Comparison of ENCODE assay signal across 26 cellular contexts in genomic region chr6:53744321-53744720, GRCh38. TPM values are rescaled to one million over a fixed set of nuclear protein-coding genes. Genes with fewer than 3 reads are reported as not detected.
DNase-seq lines count a peak whose midpoint lies in the region; ATAC-seq, FAIRE-seq and TF ChIP-seq lines count a peak whose summit lies in the region.
"Had no signal": no experiment of that assay in that cellular context is flagged by ENCODE, and none has a peak within 500 bp of the region (broad histone marks: within the 10 kb centered on the region; RNA-seq: fewer than 3 reads in every experiment).

No MANE protein-coding gene starts in this region.

- CTCF ChIA-PET in mammary epithelial cell (lab: Charles Lee; ENCODE audit: low non-redundant PET): interaction anchor here (0.5 kb wide), 1 partner anchor 10 kb away, joined by 3 read pairs; no protein-coding TSS in a partner anchor
- CTCF ChIA-PET in MCF 10A (lab: Yijun Ruan, JAX): interaction anchor here (0.7 to 1.8 kb wide), 4 partner anchors 9 to 18 kb away, joined by 3 to 8 read pairs (median 4); no protein-coding TSS in a partner anchor

- TF ChIP-seq CTCF in mammary epithelial cell (conservative IDR thresholded peaks at IDR 0.05 in 1 of 2, IDR thresholded peaks at IDR 0.05 in 1 of 2; ENCODE audit: extremely low read depth in 1 of 2, insufficient read depth in 1 of 2, low read depth in 1 of 2, low read length in 2 of 2): no peak
- TF ChIP-seq CTCF in MCF 10A (IDR thresholded peaks at IDR 0.05; ENCODE audit: unreplicated experiment): no peak
- no peak for TF ChIP-seq CTCF in hepatocyte (IDR thresholded peaks at IDR 0.05; ENCODE audit: poor library complexity)
- no peak for TF ChIP-seq CTCF in gastroesophageal sphincter (IDR thresholded peaks at IDR 0.05)

- POLR2A ChIA-PET in MCF 10A (lab: Yijun Ruan, JAX): interaction anchor here (1.0 to 2.5 kb wide), 4 partner anchors 8 to 53 kb away, joined by 4 to 17 read pairs (median 8); partner anchors contain the start of gene LRRC1

- no peak for FAIRE-seq in small intestine (lab: Jason Lieb, UNC)
- FAIRE-seq: GM12878, RCC 7860 had no signal

- intact Hi-C loops in mammary epithelial cell (cut with micrococcal nuclease): no loop called here
- intact Hi-C loops in MCF 10A (cut with micrococcal nuclease): no loop called here

- no peak for ATAC-seq in gastroesophageal sphincter
- ATAC-seq: activated CD4-positive, alpha-beta T cell treated with anti-CD3 and anti-CD28 coated beads for 36 hours; activated T-cell treated with anti-CD3 and anti-CD28 coated beads, Interleukin-2, amount 50 U/mL, for 72 hours; GM12878 had no signal

- H3K36me3 ChIP-seq in mammary epithelial cell (ENCODE audit: insufficient read depth, low read length): no peaks in the 10 kb centered on the region
- no peaks in the 10 kb centered on the region for H3K36me3 ChIP-seq in hepatocyte (replicated peaks; ENCODE audit: insufficient read depth, low read depth)
- H3K36me3 ChIP-seq in small intestine (ENCODE audit: control insufficient read depth in 2 of 2, insufficient read depth in 2 of 2, low read length in 2 of 2): no peaks in the 10 kb centered on the region
- H3K36me3 ChIP-seq in gastroesophageal sphincter: no peaks in the 10 kb centered on the region
- H3K36me3 ChIP-seq: BE2C, cardiac muscle cell, upper lobe of left lung had no signal

- no peak overlapping the region for H3K27ac Mint-ChIP-seq in MCF 10A (ENCODE audit: low read depth, unreplicated experiment)
- H3K27ac Mint-ChIP-seq: activated CD4-positive, alpha-beta T cell treated with anti-CD3 and anti-CD28 coated beads for 36 hours; activated naive CD4-positive, alpha-beta T cell treated with anti-CD3 and anti-CD28 coated beads, Interleukin-2, amount 10 ng/mL, durations not matched to agents 7 days and 5 days; activated T-cell treated with anti-CD3 and anti-CD28 coated beads, Interleukin-2, amount 50 U/mL, for 72 hours; dendritic cell treated with granulocyte-macrophage colony-stimulating factor and Interleukin-4, amounts not matched to agents 40 ng/mL and 50 ng/mL, for 4 days; memory B cell; T-helper 1 cell treated with Interleukin-12 subunit alpha and Interleukin-12 subunit beta and Interleukin-4 antibody, amounts not matched to agents 30 μg/mL and 1 μg/mL, for 36 hours had no signal

- dilution Hi-C loops in mammary epithelial cell (cut with HindIII; ENCODE audit: low sequenced_read_pairs): no loop called here

- H3K9me3 ChIP-seq in mammary epithelial cell (replicated peaks; ENCODE audit: insufficient read depth, low read length) (no peaks in the 10 kb centered on the region), hepatocyte (ENCODE audit: low read depth) (no peaks in the 10 kb centered on the region), small intestine (ENCODE audit: control insufficient read depth, low read depth) (no peaks in the 10 kb centered on the region), gastroesophageal sphincter (no peaks in the 10 kb centered on the region)
- H3K9me3 ChIP-seq: BE2C, upper lobe of left lung had no signal

- H3K4me2 ChIP-seq in mammary epithelial cell (ENCODE audit: insufficient read depth, low read depth, low read length) (peak overlapping the region; percentile 5), hepatocyte (no peak overlapping the region)

- H4K20me1 ChIP-seq in mammary epithelial cell (ENCODE audit: insufficient read depth, low read length): no peaks in the 10 kb centered on the region
- no peaks in the 10 kb centered on the region for H4K20me1 ChIP-seq in hepatocyte (ENCODE audit: insufficient read depth, poor library complexity, severe bottlenecking)

- no peak overlapping the region for H3K9ac ChIP-seq in mammary epithelial cell (ENCODE audit: insufficient read depth, low read length)

- H3K79me2 ChIP-seq in mammary epithelial cell (ENCODE audit: insufficient read depth, low read length) (no peaks in the 10 kb centered on the region), hepatocyte (no peaks in the 10 kb centered on the region)

- H2AFZ ChIP-seq in mammary epithelial cell (ENCODE audit: low read depth, low read length) (peak overlapping the region; percentile 59), hepatocyte (no peak overlapping the region)

- H3K4me3 ChIP-seq in mammary epithelial cell (replicated peaks in 1 of 3; ENCODE audit: insufficient read depth in 1 of 3, low read depth in 2 of 3, low read length in 3 of 3) (no peak overlapping the region), hepatocyte (no peak overlapping the region), small intestine (ENCODE audit: low read depth in 1 of 2, low read length in 2 of 2) (no peak overlapping the region), gastroesophageal sphincter (no peak overlapping the region)
- H3K4me3 ChIP-seq: cardiac muscle cell, GM12878, upper lobe of left lung had no signal

- H3K4me3 Mint-ChIP-seq in MCF 10A (ENCODE audit: unreplicated experiment): no peak overlapping the region
- H3K4me3 Mint-ChIP-seq: activated CD4-positive, alpha-beta T cell treated with anti-CD3 and anti-CD28 coated beads for 36 hours; activated naive CD4-positive, alpha-beta T cell treated with anti-CD3 and anti-CD28 coated beads, Interleukin-2, amount 10 ng/mL, durations not matched to agents 7 days and 5 days; activated T-cell treated with anti-CD3 and anti-CD28 coated beads, Interleukin-2, amount 50 U/mL, for 72 hours; dendritic cell treated with granulocyte-macrophage colony-stimulating factor and Interleukin-4, amounts not matched to agents 40 ng/mL and 50 ng/mL, for 4 days; memory B cell; T-helper 1 cell treated with Interleukin-12 subunit alpha and Interleukin-12 subunit beta and Interleukin-4 antibody, amounts not matched to agents 30 μg/mL and 1 μg/mL, for 36 hours had no signal

- no peaks in the 10 kb centered on the region for H3K9me2 ChIP-seq in hepatocyte (replicated peaks; ENCODE audit: insufficient read depth)

- TF ChIP-seq EP300 in gastroesophageal sphincter (IDR thresholded peaks at IDR 0.05): no peak

- peak; percentile 75 for DNase-seq in mammary epithelial cell
- no peak for DNase-seq in MCF 10A (ENCODE audit: unreplicated experiment)
- peak; percentile 77 for DNase-seq in NCI-H748 (lab: John Stamatoyannopoulos, UW; ENCODE audit: unreplicated experiment)
- peak; percentile 28 for DNase-seq in hepatocyte (ENCODE audit: low spot score)
- DNase-seq in small intestine: no peak
- DNase-seq in NCI-H2081 (lab: John Stamatoyannopoulos, UW): no peak
- no peak for DNase-seq in AG08395 (ENCODE audit: low spot score)
- DNase-seq: activated CD4-positive, alpha-beta T cell treated with anti-CD3 and anti-CD28 coated beads for 36 hours; activated CD8-positive, alpha-beta memory T cell treated with anti-CD3 and anti-CD28 coated beads for 24 hours; activated naive CD4-positive, alpha-beta T cell treated with anti-CD3 and anti-CD28 coated beads, Interleukin-2, amount 10 ng/mL, durations not matched to agents 7 days and 5 days; activated T-cell treated with anti-CD3 and anti-CD28 coated beads, Interleukin-2, amount 50 U/mL, for 72 hours; amniotic stem cell; BE2C; GOT3; Kasumi-1; NCI-H1092; NCI-H2081 treated with DMSO at 0.1 percent for 48 hours; NCI-H524 treated with DMSO at 0.1 percent for 48 hours had no signal

- in situ Hi-C loops in mammary epithelial cell (cut with MboI; ENCODE audit: low sequenced_read_pairs in 2 of 2): no loop called here

- peaks cover 6% of the 10 kb centered on the region for H3K9me3 Mint-ChIP-seq in MCF 10A (ENCODE audit: unreplicated experiment)
- H3K9me3 Mint-ChIP-seq: activated naive CD4-positive, alpha-beta T cell treated with anti-CD3 and anti-CD28 coated beads, Interleukin-2, amount 10 ng/mL, durations not matched to agents 7 days and 5 days; activated T-cell treated with anti-CD3 and anti-CD28 coated beads, Interleukin-2, amount 50 U/mL, for 72 hours; dendritic cell treated with granulocyte-macrophage colony-stimulating factor and Interleukin-4, amounts not matched to agents 40 ng/mL and 50 ng/mL, for 4 days; T-helper 1 cell treated with Interleukin-12 subunit alpha and Interleukin-12 subunit beta and Interleukin-4 antibody, amounts not matched to agents 30 μg/mL and 1 μg/mL, for 36 hours had no signal

- WGBS in mammary epithelial cell (ENCODE audit: low coverage, missing lambda C conversion rate): 55% methylated on average over 4 of the region's 4 CpGs
- 80% methylated on average over 4 of the region's 4 CpGs for WGBS in hepatocyte (ENCODE audit: low lambda C conversion rate, missing lambda C conversion rate)
- 62 to 79% (median 62%) methylated on average over 4 of the region's 4 CpGs for WGBS in small intestine, 3 donors
- WGBS in gastroesophageal sphincter (ENCODE audit: low coverage in 1 of 2), 2 donors: 87 to 95% methylated on average over 4 of the region's 4 CpGs

- BruUV-seq in mammary epithelial cell (replicated peaks; lab: Mats Ljungman, UMichigan) (no TSS peak), MCF 10A (replicated peaks; lab: Mats Ljungman, UMichigan) (no TSS peak)

- H3K27me3 Mint-ChIP-seq in MCF 10A (ENCODE audit: insufficient read depth, unreplicated experiment): no peaks in the 10 kb centered on the region
- H3K27me3 Mint-ChIP-seq: activated CD4-positive, alpha-beta T cell treated with anti-CD3 and anti-CD28 coated beads for 36 hours; activated naive CD4-positive, alpha-beta T cell treated with anti-CD3 and anti-CD28 coated beads, Interleukin-2, amount 10 ng/mL, durations not matched to agents 7 days and 5 days; dendritic cell treated with granulocyte-macrophage colony-stimulating factor and Interleukin-4, amounts not matched to agents 40 ng/mL and 50 ng/mL, for 4 days had no signal

- H3K27ac ChIP-seq in mammary epithelial cell (ENCODE audit: insufficient read depth, low read depth, low read length) (no peak overlapping the region), hepatocyte (peak overlapping the region; percentile 62), small intestine (ENCODE audit: low read depth in 1 of 2, low read length in 1 of 2) (no peak overlapping the region), gastroesophageal sphincter (no peak overlapping the region)
- H3K27ac ChIP-seq: cardiac muscle cell, upper lobe of left lung had no signal

- H3K36me3 Mint-ChIP-seq in MCF 10A (ENCODE audit: insufficient read depth, unreplicated experiment): no peaks in the 10 kb centered on the region
- H3K36me3 Mint-ChIP-seq: activated naive CD4-positive, alpha-beta T cell treated with anti-CD3 and anti-CD28 coated beads, Interleukin-2, amount 10 ng/mL, durations not matched to agents 7 days and 5 days had no signal

- H3K27me3 ChIP-seq in mammary epithelial cell (ENCODE audit: insufficient read depth, low read length) (no peaks in the 10 kb centered on the region), hepatocyte (no peaks in the 10 kb centered on the region), small intestine (ENCODE audit: control insufficient read depth in 2 of 2, insufficient read depth in 2 of 2, low read length in 2 of 2) (no peaks in the 10 kb centered on the region), gastroesophageal sphincter (no peaks in the 10 kb centered on the region)
- H3K27me3 ChIP-seq: BE2C, cardiac muscle cell, upper lobe of left lung had no signal

- peaks cover 12% of the 10 kb centered on the region for H3K4me1 Mint-ChIP-seq in MCF 10A (ENCODE audit: insufficient read depth, unreplicated experiment)
- H3K4me1 Mint-ChIP-seq: memory B cell had no signal

- H3K4me1 ChIP-seq in mammary epithelial cell (ENCODE audit: insufficient read depth, low read length): peaks cover 24% of the 10 kb centered on the region
- no peaks in the 10 kb centered on the region for H3K4me1 ChIP-seq in hepatocyte (ENCODE audit: insufficient read depth)
- H3K4me1 ChIP-seq in small intestine (ENCODE audit: control insufficient read depth in 2 of 2, insufficient read depth in 1 of 2, low read depth in 1 of 2, low read length in 1 of 2): no peaks in the 10 kb centered on the region
- no peaks in the 10 kb centered on the region for H3K4me1 ChIP-seq in gastroesophageal sphincter
- H3K4me1 ChIP-seq: BE2C, upper lobe of left lung had no signal

- TF ChIP-seq POLR2A in gastroesophageal sphincter (IDR thresholded peaks at IDR 0.05): no peak

RNA-seq across cellular contexts. Expression of gene LRRC1, which starts 50.5 kb away (rescaled TPM):
- total RNA-seq in mammary epithelial cell (10 to 100 TPM; 18.2 to 19.2 TPM), MCF 10A (2022) (16.0 and 18.6 TPM in 2 replicates), hepatocyte (45.7 and 54.3 TPM in 2 replicates), gastroesophageal sphincter (10 to 100 TPM; 12.4 to 28.3 (median 15.5) TPM)
- polyA plus RNA-seq in mammary epithelial cell (12.4 TPM), hepatocyte (61.4 and 70.6 TPM in 2 replicates), small intestine (10 to 100 TPM; 21.8 to 35.4 (median 35.3) TPM)
- 11.6 TPM for polyA minus RNA-seq in mammary epithelial cell

Comparison
In these comparisons a context has a peak if more than half of its experiments do, and no peak if none do; other contexts are left out.
1. DNase-seq: peak in mammary epithelial cell (single experiment), NCI-H748 (single experiment) and hepatocyte (single experiment); none in MCF 10A (single experiment), small intestine (single experiment), NCI-H2081 (0 of 2) and AG08395 (single experiment).